Comparison of ENCODE assay signal across 10 cellular contexts in the genomic region with DNA sequence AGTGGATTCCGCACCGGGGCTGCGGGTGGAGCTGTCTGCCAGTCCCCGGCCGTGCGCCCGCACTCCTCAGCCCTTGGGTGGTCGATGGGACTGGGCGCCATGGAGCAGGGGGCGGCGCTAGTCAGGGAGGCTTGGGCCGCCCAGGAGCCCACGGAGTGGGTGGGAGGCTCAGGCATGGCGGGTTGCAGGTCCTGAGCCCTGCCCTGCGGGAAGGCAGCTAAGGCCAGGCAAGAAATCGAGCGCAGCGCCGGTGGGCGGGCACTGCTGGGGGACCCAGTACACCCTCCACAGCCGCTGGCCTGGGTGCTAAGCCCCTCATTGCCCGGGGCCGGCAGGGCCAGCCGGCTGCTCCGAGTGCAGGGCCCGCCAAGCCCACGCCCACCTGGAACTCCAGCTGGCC. TPM values are rescaled to one million over a fixed set of nuclear protein-coding genes. Genes with fewer than 3 reads are reported as not detected.
"Had no signal": no experiment of that assay in that cellular context is flagged by ENCODE, and none has a peak within 500 bp of the region (broad histone marks: within the 10 kb centered on the region; RNA-seq: fewer than 3 reads in every experiment).

No MANE protein-coding gene starts in this region.

RNA-seq across cellular contexts. Expression of a gene that starts 30.2 kb away (rescaled TPM):
- total RNA-seq: hepatocyte, kidney epithelial cell, mammary epithelial cell, mesothelial cell of epicardium, mononuclear cell, myocyte had no signal
- polyA plus RNA-seq: hepatocyte, immature natural killer cell, keratinocyte, mammary epithelial cell had no signal

RNA-seq across cellular contexts. Expression of a gene that starts 49.1 kb away (rescaled TPM):
- total RNA-seq: hepatocyte, kidney epithelial cell, lung microvascular endothelial cell, mammary epithelial cell, mesenteric fat pad, mesothelial cell of epicardium, mononuclear cell, myocyte had no signal
- polyA plus RNA-seq: hepatocyte, immature natural killer cell, keratinocyte, mammary epithelial cell had no signal
